ENCODE assay signal across 27 cellular contexts in the genomic region with DNA sequence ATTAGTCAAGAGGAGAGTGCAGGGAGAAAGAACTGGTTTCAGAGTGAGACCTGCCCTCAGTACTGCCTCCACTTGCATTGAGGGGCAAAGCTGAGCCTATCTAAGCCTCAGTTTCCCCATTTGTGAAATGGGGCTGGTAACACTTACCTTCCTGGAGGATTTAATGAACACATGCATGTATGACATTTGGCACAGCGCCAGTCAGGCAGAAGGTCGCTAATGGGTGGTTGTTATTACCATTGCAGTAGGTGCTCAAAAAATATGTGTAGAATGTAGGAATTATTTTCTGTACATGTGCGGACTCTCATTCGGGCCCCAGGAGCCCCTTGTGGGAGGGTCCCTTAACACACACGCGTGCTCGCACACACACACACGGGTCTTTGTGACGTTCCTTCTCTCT. TPM values are rescaled to one million over a fixed set of nuclear protein-coding genes. Genes with fewer than 3 reads are reported as not detected.
DNase-seq lines count a peak whose midpoint lies in the region; ATAC-seq and TF ChIP-seq lines count a peak whose summit lies in the region.
"Had no signal": no experiment of that assay in that cellular context is flagged by ENCODE, and none has a peak within 500 bp of the region (broad histone marks: within the 10 kb centered on the region; RNA-seq: fewer than 3 reads in every experiment).

No MANE protein-coding gene starts in this region.

- TF ChIP-seq POLR2A in breast epithelium (IDR thresholded peaks at IDR 0.05): no peak

- peaks cover 0 to 7% of the 10 kb centered on the region in 2 donors for H3K4me1 ChIP-seq in breast epithelium
- H3K4me1 ChIP-seq: BE2C had no signal

- H3K9me3 Mint-ChIP-seq in MCF 10A (ENCODE audit: unreplicated experiment): no peaks in the 10 kb centered on the region
- H3K9me3 Mint-ChIP-seq: CD14-positive monocyte, T-cell had no signal

- H3K9me3 ChIP-seq in breast epithelium: no peaks in the 10 kb centered on the region
- H3K9me3 ChIP-seq: BE2C, MG63 had no signal

- H3K4me3 Mint-ChIP-seq in MCF 10A (ENCODE audit: unreplicated experiment): no peak overlapping the region
- H3K4me3 Mint-ChIP-seq: CD14-positive monocyte; CD8-positive, alpha-beta memory T cell; T-cell had no signal

- H3K4me1 Mint-ChIP-seq in MCF 10A (ENCODE audit: insufficient read depth, unreplicated experiment): peaks cover 24% of the 10 kb centered on the region

- no peak for TF ChIP-seq CTCF in MCF 10A (IDR thresholded peaks at IDR 0.05; ENCODE audit: unreplicated experiment)
- no peak for TF ChIP-seq CTCF in breast epithelium (IDR thresholded peaks at IDR 0.05)

- no TSS peak for BruUV-seq in MCF 10A (replicated peaks; lab: Mats Ljungman, UMichigan)

- ATAC-seq in GM19455 (IDR thresholded peaks at IDR 0.05; ENCODE audit: unreplicated experiment) (no peak), HG02884 (IDR thresholded peaks at IDR 0.05; ENCODE audit: unreplicated experiment) (no peak)
- ATAC-seq: PC-3, T-cell had no signal

- peaks cover 13% of the 10 kb centered on the region for H3K36me3 Mint-ChIP-seq in MCF 10A (ENCODE audit: insufficient read depth, unreplicated experiment)
- H3K36me3 Mint-ChIP-seq: CD14-positive monocyte; CD8-positive, alpha-beta memory T cell; T-cell had no signal

- peak overlapping the region in 1 of 2 donors; percentile 48 for H3K27ac ChIP-seq in breast epithelium
- H3K27ac ChIP-seq in epithelial cell of prostate: peak overlapping the region; percentile 74
- peak overlapping the region in 13 of 21 experiments; percentile 32 to 82 (median 61) for H3K27ac ChIP-seq in skin epidermis
- H3K27ac ChIP-seq: 22Rv1 had no signal

- CTCF ChIA-PET in MCF 10A (lab: Yijun Ruan, JAX): interaction anchor here (0.7 to 6.5 kb wide), 7 partner anchors 9 to 162 kb away, joined by 3 to 41 read pairs (median 5); no protein-coding TSS in a partner anchor

- no peak overlapping the region for H3K4me3 ChIP-seq in breast epithelium
- no peak overlapping the region for H3K4me3 ChIP-seq in skin epidermis
- H3K4me3 ChIP-seq: MG63 had no signal

- no peaks in the 10 kb centered on the region for H3K27me3 ChIP-seq in breast epithelium
- H3K27me3 ChIP-seq: BE2C had no signal

- H3K27me3 Mint-ChIP-seq in MCF 10A (ENCODE audit: insufficient read depth, unreplicated experiment): no peaks in the 10 kb centered on the region

- POLR2A ChIA-PET in MCF 10A (lab: Yijun Ruan, JAX): interaction anchor here (0.7 to 16.2 kb wide), 7 partner anchors 8 to 165 kb away, joined by 3 to 402 read pairs (median 3); no protein-coding TSS in a partner anchor

- DNase-seq in DMS 273 (lab: John Stamatoyannopoulos, UW; ENCODE audit: unreplicated experiment) (peak; percentile 64), DMS 273 treated with DMSO at 0.1 percent for 48 hours (lab: John Stamatoyannopoulos, UW) (no peak), MCF 10A (ENCODE audit: unreplicated experiment) (no peak), breast epithelium (ENCODE audit: low spot score in 2 of 2) (no peak), epithelial cell of prostate (ENCODE audit: low read depth, low spot score) (no peak)
- DNase-seq: BE2C; Calu3; CD8-positive, alpha-beta memory T cell; KBM-7; MG63; NCI-H1105 treated with DMSO at 0.1 percent for 48 hours; NCI-H146; NCI-H2081; NCI-H446 treated with DMSO at 0.1 percent for 48 hours; NCI-H69; NK-92 treated with Interleukin-12 subunit alpha and Interleukin-12 subunit beta, amount 100 ng/mL, for 24 hours; PC-3; SHP77; T-cell had no signal

- peak overlapping the region; percentile 80 for H3K27ac Mint-ChIP-seq in MCF 10A (ENCODE audit: low read depth, unreplicated experiment)
- H3K27ac Mint-ChIP-seq: CD14-positive monocyte; CD8-positive, alpha-beta memory T cell; T-cell had no signal

- intact Hi-C loops in MCF 10A (cut with micrococcal nuclease): no loop called here
- intact Hi-C loops in breast epithelium (cut with DNase I; ENCODE audit: low total_unique reads): no loop called here

- H3K36me3 ChIP-seq in breast epithelium: no peaks in the 10 kb centered on the region
- H3K36me3 ChIP-seq: BE2C, MG63 had no signal

RNA-seq across cellular contexts. Expression of gene FAT2, which starts 10.9 kb away (rescaled TPM):
- 5.9 and 9.9 TPM in 2 replicates for total RNA-seq in MCF 10A (2022)
- total RNA-seq in breast epithelium: 1 to 10 TPM in 2 of 3 donors, under 1 TPM in 1; 0.16 to 5.4 (median 3.6) TPM
- total RNA-seq: Calu3; CD8-positive, alpha-beta memory T cell; HepG2; LHCN-M2; PC-3; RPMI7951; T-cell had no signal
